1 cellular context compared by ENCODE assay signal in the genomic region with DNA sequence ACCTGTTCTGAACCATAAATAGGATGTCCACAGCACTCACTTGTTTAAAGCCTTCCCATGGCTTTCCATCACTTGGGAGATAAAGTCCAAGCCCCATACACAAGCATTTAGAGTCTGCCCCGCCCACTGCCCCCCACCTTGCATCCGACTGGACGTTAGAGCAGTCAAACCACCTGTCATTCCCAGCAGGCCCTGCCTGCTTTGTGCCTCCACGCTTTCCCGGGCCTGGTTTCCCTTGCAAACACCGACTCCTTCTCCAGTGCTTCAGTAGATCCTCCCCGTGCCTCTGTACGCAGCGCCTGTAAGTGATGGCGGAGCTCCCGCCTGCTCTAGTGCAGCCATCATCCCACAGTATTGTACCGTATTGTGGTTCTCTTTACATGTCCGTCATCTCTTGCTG.
TF ChIP-seq lines count a peak whose summit lies in the region.

No MANE protein-coding gene starts in this region.

TF ChIP-seq in H1, 55 proteins besides CTCF, POLR2A, EP300 and RAD21 (continued from another document):
- no peak for TF ChIP-seq HDAC6 (IDR thresholded peaks at IDR 0.05; ENCODE audit: low read depth, low read length)
- no peak for TF ChIP-seq FOSL1 (IDR thresholded peaks at IDR 0.05; ENCODE audit: insufficient read depth, low read depth, low read length)
TF ChIP-seq in H1: peak in this region for 0.
